In the genomic region with DNA sequence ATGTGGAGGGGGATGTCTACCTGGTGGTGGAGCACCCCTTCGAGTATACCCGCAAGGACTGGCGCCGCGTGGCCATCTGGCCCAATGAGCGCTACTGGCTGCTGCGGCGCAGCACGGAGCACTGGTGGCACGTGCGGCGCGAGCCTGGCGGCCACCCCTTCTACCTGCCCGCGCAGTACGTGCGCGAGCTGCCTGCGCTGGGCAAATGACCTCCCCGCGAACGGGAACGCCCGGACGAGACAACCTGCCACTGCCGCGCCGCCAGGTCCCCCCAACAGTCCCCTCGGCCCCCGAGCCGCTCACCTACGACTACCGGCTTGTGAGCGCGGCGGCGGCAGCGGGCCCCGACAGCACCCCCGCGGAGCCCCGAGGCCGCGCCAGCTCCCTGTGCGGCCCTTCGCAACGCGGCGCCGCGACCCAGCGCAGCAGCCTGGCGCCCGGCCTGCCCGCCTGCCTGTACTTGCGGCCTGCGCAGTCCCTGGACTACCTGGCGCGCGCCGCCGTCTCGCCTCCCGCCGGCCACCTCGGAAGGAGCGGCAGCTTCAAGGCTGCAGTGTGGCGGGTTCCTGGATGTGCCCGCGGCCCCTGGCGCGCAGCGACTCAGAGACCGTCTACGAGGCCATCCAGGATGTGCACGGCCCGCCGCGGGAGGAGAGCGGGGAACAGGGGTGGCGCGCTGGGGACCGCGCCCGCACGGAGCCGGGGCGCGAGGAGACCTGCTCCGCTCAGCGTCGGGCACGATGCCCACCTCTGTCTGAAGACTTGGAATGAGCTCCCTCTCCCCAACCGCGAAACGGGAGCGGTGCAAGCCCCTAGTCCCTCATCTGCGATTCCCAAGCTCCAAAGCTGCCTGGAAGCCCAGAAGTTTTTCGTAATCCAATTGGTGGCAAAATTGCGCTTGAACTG, we compare ENCODE assay signal across 9 cellular contexts. TPM values are rescaled to one million over a fixed set of nuclear protein-coding genes. Genes with fewer than 3 reads are reported as not detected.
DNase-seq lines count a peak whose midpoint lies in the region; ATAC-seq and TF ChIP-seq lines count a peak whose summit lies in the region.
"Had no signal": no experiment of that assay in that cellular context is flagged by ENCODE, and none has a peak within 500 bp of the region (broad histone marks: within the 10 kb centered on the region; RNA-seq: fewer than 3 reads in every experiment).

No MANE protein-coding gene starts in this region.

- DNase-seq in activated gamma-delta T cell (lab: John Stamatoyannopoulos, UW) (peak; percentile 46), activated gamma-delta T cell treated with Interleukin-2 at 50 U/mL for 16 hours (no peak), left ventricle myocardium inferior (no peak), nucleus accumbens (lab: John Stamatoyannopoulos, UW) (no peak)
- DNase-seq in activated CD4-positive, alpha-beta T cell treated with anti-CD3 and anti-CD28 coated beads, Interleukin-2, amount 50 U/mL, for 48 hours = peak; percentile 51 to 60
- DNase-seq in stimulated activated naive B cell treated with anti-CD40 and anti-IgM and Interleukin-4, amounts not matched to agents 10 μg/mL and 1 μg/mL and 100 μg/mL, for 72 hours = no peak

- peak overlapping the region; percentile 9 for H3K27ac ChIP-seq in left ventricle myocardium inferior (replicated peaks)

- no peaks in the 10 kb centered on the region for H3K9me3 ChIP-seq in left ventricle myocardium inferior (replicated peaks)

- intact Hi-C loops in left ventricle myocardium inferior (cut with micrococcal nuclease) = no loop called here

- TF ChIP-seq CTCF in left ventricle myocardium inferior (IDR thresholded peaks at IDR 0.05; ENCODE audit: borderline replicate concordance) = no peak

- H3K4me3 ChIP-seq in left ventricle myocardium inferior = peak overlapping the region; percentile 68
- H3K4me3 ChIP-seq: lung had no signal

- peak overlapping the region; percentile 67 for H3K27ac Mint-ChIP-seq in stimulated activated naive B cell treated with anti-CD40 and anti-IgM and Interleukin-4, amounts not matched to agents 10 μg/mL and 1 μg/mL and 100 μg/mL, for 72 hours

- peaks cover 3% of the 10 kb centered on the region in 2 donors for H3K36me3 Mint-ChIP-seq in stimulated activated naive B cell treated with anti-CD40 and anti-IgM and Interleukin-4, amounts not matched to agents 10 μg/mL and 1 μg/mL and 100 μg/mL, for 72 hours

- peaks cover 20 to 43% of the 10 kb centered on the region in 2 donors for H3K27me3 Mint-ChIP-seq in stimulated activated naive B cell treated with anti-CD40 and anti-IgM and Interleukin-4, amounts not matched to agents 10 μg/mL and 1 μg/mL and 100 μg/mL, for 72 hours

- H3K4me3 Mint-ChIP-seq in stimulated activated naive B cell treated with anti-CD40 and anti-IgM and Interleukin-4, amounts not matched to agents 10 μg/mL and 1 μg/mL and 100 μg/mL, for 72 hours = peak overlapping the region; percentile 83 to 88

- H3K9me3 Mint-ChIP-seq in stimulated activated naive B cell treated with anti-CD40 and anti-IgM and Interleukin-4, amounts not matched to agents 10 μg/mL and 1 μg/mL and 100 μg/mL, for 72 hours = no peaks in the 10 kb centered on the region

- no peaks in the 10 kb centered on the region for H3K36me3 ChIP-seq in left ventricle myocardium inferior

- peaks cover 57% of the 10 kb centered on the region for H3K27me3 ChIP-seq in left ventricle myocardium inferior (ENCODE audit: low read depth)

- peaks cover 57% of the 10 kb centered on the region for H3K4me1 ChIP-seq in left ventricle myocardium inferior

- peaks cover 22 to 43% of the 10 kb centered on the region in 2 donors for H3K4me1 Mint-ChIP-seq in stimulated activated naive B cell treated with anti-CD40 and anti-IgM and Interleukin-4, amounts not matched to agents 10 μg/mL and 1 μg/mL and 100 μg/mL, for 72 hours

- peak; percentile 27 to 28 for ATAC-seq in stimulated activated naive B cell treated with anti-CD40 and anti-IgM and Interleukin-4, amounts not matched to agents 10 μg/mL and 1 μg/mL and 100 μg/mL, for 72 hours (replicated peaks)
- ATAC-seq in GM21717 (IDR thresholded peaks at IDR 0.05; ENCODE audit: unreplicated experiment) (no peak), GM18873 (IDR thresholded peaks at IDR 0.05; ENCODE audit: low FRiP score, unreplicated experiment) (no peak)

RNA-seq across cellular contexts. Expression of a gene that starts 48.7 kb away (rescaled TPM):
- 99.9 TPM for total RNA-seq in left ventricle myocardium inferior

Comparison
In these comparisons a context has a peak if more than half of its experiments do, and no peak if none do; other contexts are left out.
1. DNase-seq: peak in activated gamma-delta T cell (single experiment) and activated CD4-positive, alpha-beta T cell treated with anti-CD3 and anti-CD28 coated beads, Interleukin-2, amount 50 U/mL, for 48 hours (2 of 2); none in activated gamma-delta T cell treated with Interleukin-2 at 50 U/mL for 16 hours (single experiment), left ventricle myocardium inferior (single experiment), stimulated activated naive B cell treated with anti-CD40 and anti-IgM and Interleukin-4, amounts not matched to agents 10 μg/mL and 1 μg/mL and 100 μg/mL, for 72 hours (single experiment) and nucleus accumbens (0 of 56).
2. ATAC-seq: peak in stimulated activated naive B cell treated with anti-CD40 and anti-IgM and Interleukin-4, amounts not matched to agents 10 μg/mL and 1 μg/mL and 100 μg/mL, for 72 hours (2 of 2); none in GM21717 (single experiment) and GM18873 (single experiment).